ENCODE assay signal across 9 cellular contexts in the genomic region with DNA sequence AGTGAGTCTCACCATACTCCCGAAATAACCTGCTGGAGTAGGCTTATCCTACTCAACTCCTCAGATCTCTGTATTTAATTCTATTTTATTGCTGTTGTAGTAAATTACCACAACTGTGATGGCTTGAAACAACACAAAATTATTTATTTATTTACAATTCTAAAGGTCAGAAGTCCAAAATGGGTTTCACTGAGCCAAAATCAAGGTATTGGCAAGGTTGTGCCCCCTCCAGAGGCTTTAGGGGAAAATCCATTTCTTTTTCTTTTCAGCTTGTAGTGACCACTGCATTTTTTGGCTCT. TPM values are rescaled to one million over a fixed set of nuclear protein-coding genes. Genes with fewer than 3 reads are reported as not detected.
"Had no signal": no experiment of that assay in that cellular context is flagged by ENCODE, and none has a peak within 500 bp of the region (broad histone marks: within the 10 kb centered on the region; RNA-seq: fewer than 3 reads in every experiment).

No MANE protein-coding gene starts in this region.

- H3K4me1 Mint-ChIP-seq: H9 had no signal

- H3K4me3 ChIP-seq: GM23248 had no signal

- H3K9me3 Mint-ChIP-seq: H9 had no signal

- H3K9ac ChIP-seq: GM23248, KMS-11 had no signal

- DNase-seq: GM23248, H9, HCEC 1CT, IMR-90, KBM-7 had no signal

- H3K27ac ChIP-seq: GM23248, HL-60, KMS-11 had no signal

- H3K27ac Mint-ChIP-seq: H9 had no signal

- H3K4me3 Mint-ChIP-seq: H9 had no signal

RNA-seq across cellular contexts. Expression of a gene that starts 0.9 kb away (rescaled TPM):
- total RNA-seq: GM23248, H1, H9, HT1080, IMR-90 had no signal
- polyA plus RNA-seq: GM23248, H1, IMR-90 had no signal

RNA-seq across cellular contexts. Expression of a gene that starts 57.3 kb away (rescaled TPM):
- total RNA-seq: GM23248, H1, H9, HT1080, IMR-90 had no signal
- polyA plus RNA-seq: GM23248, H1, IMR-90 had no signal
